In genomic region chr15:77160562-77161481, GRCh38 we compare ENCODE assay signal across 1 cellular context.
TF ChIP-seq lines count a peak whose summit lies in the region.

No MANE protein-coding gene starts in this region.

TF ChIP-seq in HepG2, 621 proteins besides CTCF, POLR2A, EP300 and RAD21 (continued from another document):
- TF ChIP-seq AHDC1 (CRISPR knock-in tag; IDR thresholded peaks at IDR 0.05; ENCODE audit: borderline replicate concordance) (peak; percentile 39; the same call in 1 of the 2 replicates), MIXL1 (CRISPR knock-in tag; IDR thresholded peaks at IDR 0.05) (no peak)
